8 cellular contexts compared by ENCODE assay signal in the genomic region with DNA sequence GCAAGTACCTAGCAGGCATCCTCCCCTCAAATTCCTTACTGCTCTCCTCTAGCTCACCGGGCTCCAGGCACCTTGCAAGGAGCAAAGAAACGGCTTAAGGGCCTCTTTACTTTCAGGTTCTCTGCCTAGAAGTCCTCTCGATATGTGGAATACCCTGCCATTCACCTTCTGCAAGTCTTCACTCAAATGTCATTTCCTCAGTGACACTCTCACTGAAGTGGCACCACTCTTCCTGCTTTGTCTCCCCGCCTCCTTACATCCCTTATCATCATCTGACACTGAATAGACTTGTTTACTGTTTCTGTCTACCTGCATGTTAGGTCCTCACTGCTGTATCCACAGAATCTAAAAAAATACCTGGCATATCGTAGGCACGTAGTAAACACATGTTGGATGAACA. TPM values are rescaled to one million over a fixed set of nuclear protein-coding genes. Genes with fewer than 3 reads are reported as not detected.
A peak's percentile ranks its signal among the peaks of the same experiment; 100 is the strongest.
DNase-seq lines count a peak whose midpoint lies in the region; ATAC-seq and TF ChIP-seq lines count a peak whose summit lies in the region.

No MANE protein-coding gene starts in this region.

- DNase-seq in SK-N-SH (no peak), immature natural killer cell (no peak), COLO829 (ENCODE audit: low spot score) (no peak)
- no peak for DNase-seq in NK-92 treated with Interleukin-12 subunit alpha and Interleukin-12 subunit beta, amount 100 ng/mL, for 24 hours (lab: John Stamatoyannopoulos, UW)

- peaks cover 13% of the 10 kb centered on the region for H3K4me1 Mint-ChIP-seq in activated T-helper 17 cell treated with anti-CD3 and anti-CD28 coated beads, Interleukin-2, amount 50 U/mL, for 72 hours
- peaks cover 40 to 53% of the 10 kb centered on the region in 2 donors for H3K4me1 Mint-ChIP-seq in immature natural killer cell

- H3F3A ChIP-seq in SK-N-SH (replicated peaks; ENCODE audit: insufficient read depth): no peaks in the 10 kb centered on the region

- H3K79me2 ChIP-seq in SK-N-SH (ENCODE audit: insufficient read depth): peaks cover 88% of the 10 kb centered on the region

- no peaks in the 10 kb centered on the region for H3K9me2 ChIP-seq in SK-N-SH

- CTCF ChIA-PET in SK-N-SH (lab: Yijun Ruan, JAX): interaction anchor here (0.8 to 2.6 kb wide), 3 partner anchors 19 to 46 kb away, joined by 3 to 15 read pairs (median 3); partner anchors contain the start of gene SLC7A6

- POLR2A ChIA-PET in SK-N-SH (lab: Yijun Ruan, JAX): interaction anchor here (2.1 kb wide), 1 partner anchor 47 kb away, joined by 16 read pairs; the partner anchor contains the start of gene SLC7A6

- no peak overlapping the region for H2AFZ ChIP-seq in SK-N-SH (ENCODE audit: low read depth)

- peak overlapping the region; percentile 95 for H3K4me2 ChIP-seq in SK-N-SH

- ATAC-seq in SK-N-SH treated with all-trans-retinoic acid at 6 μM for 48 hours: no peak
- no peak for ATAC-seq in activated T-helper 17 cell treated with anti-CD3 and anti-CD28 coated beads, Interleukin-2, amount 50 U/mL, for 72 hours (replicated peaks)
- ATAC-seq in HG02610 (IDR thresholded peaks at IDR 0.05; ENCODE audit: unreplicated experiment): no peak

- no peaks in the 10 kb centered on the region for H4K20me1 ChIP-seq in SK-N-SH (ENCODE audit: insufficient read depth)

- peak overlapping the region; percentile 96 for H3K4me3 Mint-ChIP-seq in activated T-helper 17 cell treated with anti-CD3 and anti-CD28 coated beads, Interleukin-2, amount 50 U/mL, for 72 hours
- peak overlapping the region; percentile 98 to 99 (median 98) for H3K4me3 Mint-ChIP-seq in immature natural killer cell

- no peaks in the 10 kb centered on the region for H3K27me3 Mint-ChIP-seq in activated T-helper 17 cell treated with anti-CD3 and anti-CD28 coated beads, Interleukin-2, amount 50 U/mL, for 72 hours
- peaks cover 0 to 6% (median 0%) of the 10 kb centered on the region in 3 donors for H3K27me3 Mint-ChIP-seq in immature natural killer cell (ENCODE audit: low read depth in 3 of 3)

- H3K4me3 ChIP-seq in SK-N-SH (ENCODE audit: low read depth in 2 of 2, low read length in 1 of 2) (peak overlapping the region; percentile 83 to 87), subcutaneous abdominal adipose tissue (ENCODE audit: low read depth in 1 of 5, low read length in 5 of 5) (peak overlapping the region; percentile 91 to 99 (median 97))

- no peak for TF ChIP-seq CTCF in SK-N-SH (IDR thresholded peaks at IDR 0.05)

- no peak for TF ChIP-seq RAD21 in SK-N-SH (IDR thresholded peaks at IDR 0.05; ENCODE audit: low read length)

- H3K4me1 ChIP-seq in SK-N-SH (ENCODE audit: control insufficient read depth in 1 of 2, insufficient read depth in 2 of 2, low read depth in 1 of 2, low read length in 1 of 2): peaks cover 10 to 14% of the 10 kb centered on the region in 2 experiments; a peak in 2 of 4 replicates
- H3K4me1 ChIP-seq in subcutaneous abdominal adipose tissue (ENCODE audit: control insufficient read depth in 5 of 5, insufficient read depth in 5 of 5, low read length in 5 of 5): peaks cover 7 to 38% (median 34%) of the 10 kb centered on the region in 5 donors

- H3K27ac ChIP-seq in SK-N-SH (ENCODE audit: low read depth in 2 of 2, low read length in 1 of 2) (peak overlapping the region in 1 of 2 experiments; percentile 66; a peak in 1 of 4 replicates), subcutaneous abdominal adipose tissue (ENCODE audit: low read depth, low read length) (peak overlapping the region; percentile 81)

- H3K27ac Mint-ChIP-seq in activated T-helper 17 cell treated with anti-CD3 and anti-CD28 coated beads, Interleukin-2, amount 50 U/mL, for 72 hours: peak overlapping the region; percentile 92
- peak overlapping the region; percentile 90 to 99 (median 98) for H3K27ac Mint-ChIP-seq in immature natural killer cell

- H3K9me3 ChIP-seq in SK-N-SH: no peaks in the 10 kb centered on the region
- H3K9me3 ChIP-seq in subcutaneous abdominal adipose tissue (ENCODE audit: control insufficient read depth in 5 of 5, low read length in 5 of 5): no peaks in the 10 kb centered on the region

- no peaks in the 10 kb centered on the region for H3K9me3 Mint-ChIP-seq in activated T-helper 17 cell treated with anti-CD3 and anti-CD28 coated beads, Interleukin-2, amount 50 U/mL, for 72 hours
- H3K9me3 Mint-ChIP-seq in immature natural killer cell: no peaks in the 10 kb centered on the region

- 40% methylated on average over 6 of the region's 6 CpGs for WGBS in SK-N-SH (ENCODE audit: low lambda C conversion rate)

- H3K9ac ChIP-seq in SK-N-SH (peak overlapping the region; percentile 79), subcutaneous abdominal adipose tissue (ENCODE audit: low read length in 5 of 5) (peak overlapping the region; percentile 60 to 99 (median 95))

- H3K36me3 ChIP-seq in SK-N-SH (replicated peaks in 1 of 2; ENCODE audit: control insufficient read depth in 1 of 2, insufficient read depth in 2 of 2, low read length in 1 of 2) (peaks cover 15 to 40% of the 10 kb centered on the region in 2 experiments), subcutaneous abdominal adipose tissue (ENCODE audit: control insufficient read depth in 5 of 5, insufficient read depth in 5 of 5, low read length in 5 of 5) (peaks cover 9 to 39% (median 20%) of the 10 kb centered on the region in 5 donors)

- no peaks in the 10 kb centered on the region for H3K27me3 ChIP-seq in SK-N-SH (ENCODE audit: insufficient read depth)
- no peaks in the 10 kb centered on the region for H3K27me3 ChIP-seq in subcutaneous abdominal adipose tissue (ENCODE audit: control insufficient read depth in 5 of 5, insufficient read depth in 4 of 5, low read length in 5 of 5)

- H3K36me3 Mint-ChIP-seq in activated T-helper 17 cell treated with anti-CD3 and anti-CD28 coated beads, Interleukin-2, amount 50 U/mL, for 72 hours (ENCODE audit: low read depth): peaks cover 74% of the 10 kb centered on the region
- H3K36me3 Mint-ChIP-seq in immature natural killer cell: peaks cover 0 to 13% (median 8%) of the 10 kb centered on the region in 3 donors

- TF ChIP-seq EP300 in SK-N-SH (IDR thresholded peaks at IDR 0.05; ENCODE audit: borderline replicate concordance in 1 of 2, low read depth in 1 of 2, low read length in 1 of 2): no peak

TF ChIP-seq in SK-N-SH, 30 proteins besides CTCF, POLR2A, EP300 and RAD21 (continues in another document):
- TF ChIP-seq MXI1 (IDR thresholded peaks at IDR 0.05; ENCODE audit: low read depth, low read length): no peak
- TF ChIP-seq FOXJ3 (CRISPR knock-in tag; IDR thresholded peaks at IDR 0.05): no peak
- no peak for TF ChIP-seq TEAD4 (IDR thresholded peaks at IDR 0.05; ENCODE audit: borderline replicate concordance, insufficient read depth)
- TF ChIP-seq, protein P1, sequence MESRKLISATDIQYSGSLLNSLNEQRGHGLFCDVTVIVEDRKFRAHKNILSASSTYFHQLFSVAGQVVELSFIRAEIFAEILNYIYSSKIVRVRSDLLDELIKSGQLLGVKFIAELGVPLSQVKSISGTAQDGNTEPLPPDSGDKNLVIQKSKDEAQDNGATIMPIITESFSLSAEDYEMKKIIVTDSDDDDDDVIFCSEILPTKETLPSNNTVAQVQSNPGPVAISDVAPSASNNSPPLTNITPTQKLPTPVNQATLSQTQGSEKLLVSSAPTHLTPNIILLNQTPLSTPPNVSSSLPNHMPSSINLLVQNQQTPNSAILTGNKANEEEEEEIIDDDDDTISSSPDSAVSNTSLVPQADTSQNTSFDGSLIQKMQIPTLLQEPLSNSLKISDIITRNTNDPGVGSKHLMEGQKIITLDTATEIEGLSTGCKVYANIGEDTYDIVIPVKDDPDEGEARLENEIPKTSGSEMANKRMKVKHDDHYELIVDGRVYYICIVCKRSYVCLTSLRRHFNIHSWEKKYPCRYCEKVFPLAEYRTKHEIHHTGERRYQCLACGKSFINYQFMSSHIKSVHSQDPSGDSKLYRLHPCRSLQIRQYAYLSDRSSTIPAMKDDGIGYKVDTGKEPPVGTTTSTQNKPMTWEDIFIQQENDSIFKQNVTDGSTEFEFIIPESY (IDR thresholded peaks at IDR 0.05; ENCODE audit: borderline replicate concordance, low read depth): no peak

TF ChIP-seq in SK-N-SH treated with all-trans-retinoic acid at 6 μM for 48 hours, 23 proteins besides CTCF, POLR2A, EP300 and RAD21 (continues in another document):
- TF ChIP-seq ZC3H10 (CRISPR knock-in tag; IDR thresholded peaks at IDR 0.05): no peak
- no peak for TF ChIP-seq ARNTL (CRISPR knock-in tag; IDR thresholded peaks at IDR 0.05; ENCODE audit: borderline replicate concordance, low read depth)
- TF ChIP-seq, protein P2, sequence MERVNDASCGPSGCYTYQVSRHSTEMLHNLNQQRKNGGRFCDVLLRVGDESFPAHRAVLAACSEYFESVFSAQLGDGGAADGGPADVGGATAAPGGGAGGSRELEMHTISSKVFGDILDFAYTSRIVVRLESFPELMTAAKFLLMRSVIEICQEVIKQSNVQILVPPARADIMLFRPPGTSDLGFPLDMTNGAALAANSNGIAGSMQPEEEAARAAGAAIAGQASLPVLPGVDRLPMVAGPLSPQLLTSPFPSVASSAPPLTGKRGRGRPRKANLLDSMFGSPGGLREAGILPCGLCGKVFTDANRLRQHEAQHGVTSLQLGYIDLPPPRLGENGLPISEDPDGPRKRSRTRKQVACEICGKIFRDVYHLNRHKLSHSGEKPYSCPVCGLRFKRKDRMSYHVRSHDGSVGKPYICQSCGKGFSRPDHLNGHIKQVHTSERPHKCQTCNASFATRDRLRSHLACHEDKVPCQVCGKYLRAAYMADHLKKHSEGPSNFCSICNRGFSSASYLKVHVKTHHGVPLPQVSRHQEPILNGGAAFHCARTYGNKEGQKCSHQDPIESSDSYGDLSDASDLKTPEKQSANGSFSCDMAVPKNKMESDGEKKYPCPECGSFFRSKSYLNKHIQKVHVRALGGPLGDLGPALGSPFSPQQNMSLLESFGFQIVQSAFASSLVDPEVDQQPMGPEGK (CRISPR knock-in tag; IDR thresholded peaks at IDR 0.05; ENCODE audit: borderline replicate concordance): no peak

RNA-seq across cellular contexts. Expression of gene SLC7A6OS, which starts 0.9 kb away (rescaled TPM):
- polyA plus RNA-seq in SK-N-SH (2012; rRNA removed) (6.6 and 9.6 TPM in 2 replicates), immature natural killer cell (10 to 100 TPM; 22.7 to 31.2 (median 24.4) TPM)
- 5.9 and 6.7 TPM in 2 replicates for polyA plus RNA-seq in SK-N-SH (2012; cell fraction: cytosol; rRNA removed)
- 19.1 and 28.4 TPM in 2 replicates for polyA plus RNA-seq in SK-N-SH (2012; cell fraction: nucleus; rRNA removed)
- total RNA-seq in activated T-helper 17 cell treated with anti-CD3 and anti-CD28 coated beads, Interleukin-2, amount 50 U/mL, for 72 hours: 10 to 100 TPM; 21.3 to 21.8 TPM

RNA-seq across cellular contexts. Expression of gene PRMT7, which starts 1.0 kb away (rescaled TPM):
- polyA plus RNA-seq in SK-N-SH (2012; rRNA removed): 46.0 and 66.8 TPM in 2 replicates
- 20.7 and 29.1 TPM in 2 replicates for polyA plus RNA-seq in SK-N-SH (2012; cell fraction: cytosol; rRNA removed)
- polyA plus RNA-seq in SK-N-SH (2012; cell fraction: nucleus; rRNA removed): 317 and 350 TPM in 2 replicates
- 10 to 100 TPM; 53.3 to 57.8 TPM for total RNA-seq in activated T-helper 17 cell treated with anti-CD3 and anti-CD28 coated beads, Interleukin-2, amount 50 U/mL, for 72 hours
- 10 to 100 TPM; 30.8 to 51.8 (median 44.2) TPM for polyA plus RNA-seq in immature natural killer cell

RNA-seq across cellular contexts. Expression of gene SLC7A6, which starts 45.5 kb away (rescaled TPM):
- polyA plus RNA-seq in SK-N-SH (2012; rRNA removed): 19.0 and 37.3 TPM in 2 replicates
- 12.8 and 13.7 TPM in 2 replicates for polyA plus RNA-seq in SK-N-SH (2012; cell fraction: cytosol; rRNA removed)
- polyA plus RNA-seq in SK-N-SH (2012; cell fraction: nucleus; rRNA removed): 71.5 and 122 TPM in 2 replicates
- 10 to 100 TPM; 65.6 to 99.0 TPM for total RNA-seq in activated T-helper 17 cell treated with anti-CD3 and anti-CD28 coated beads, Interleukin-2, amount 50 U/mL, for 72 hours
- 10 to 100 TPM in 1 of 3 donors, 1 to 10 TPM in 2; 1.9 to 12.8 (median 6.0) TPM for polyA plus RNA-seq in immature natural killer cell
